ENCODE assay signal across 23 cellular contexts in genomic region chr10:114000461-114000860, GRCh38. TPM values are rescaled to one million over a fixed set of nuclear protein-coding genes. Genes with fewer than 3 reads are reported as not detected.
"Had no signal": no experiment of that assay in that cellular context is flagged by ENCODE, and none has a peak within 500 bp of the region (broad histone marks: within the 10 kb centered on the region; RNA-seq: fewer than 3 reads in every experiment).

No MANE protein-coding gene starts in this region.

- ATAC-seq: activated T-helper 17 cell treated with anti-CD3 and anti-CD28 coated beads, Interleukin-2, amount 50 U/mL, for 72 hours; T-helper 17 cell had no signal

- H3K36me3 Mint-ChIP-seq: activated CD4-positive, alpha-beta memory T cell treated with anti-CD3 and anti-CD28 coated beads for 36 hours had no signal

- H3K4me2 ChIP-seq: PC-9 had no signal

- H3K4me3 ChIP-seq: cardiac muscle cell, PC-9 had no signal

- H3K36me3 ChIP-seq: brain microvascular endothelial cell, cardiac muscle cell had no signal

- DNase-seq: activated B cell treated with CpG ODN at 0.5 μM for 24 hours; activated CD4-positive, alpha-beta memory T cell treated with anti-CD3 and anti-CD28 coated beads for 36 hours; activated CD4-positive, alpha-beta T cell treated with anti-CD3 and anti-CD28 coated beads, Interleukin-2, amount 10 ng/mL, durations not matched to agents 7 days and 5 days; activated CD8-positive, alpha-beta memory T cell treated with anti-CD3 and anti-CD28 coated beads for 24 hours; activated gamma-delta T cell; activated naive CD4-positive, alpha-beta T cell treated with anti-CD3 and anti-CD28 coated beads for 36 hours; activated T-cell treated with anti-CD3 and anti-CD28 coated beads, Interleukin-2, amount 50 U/mL, for 48 hours; brain microvascular endothelial cell; MM.1S; NCI-H1105 treated with DMSO at 0.1 percent for 48 hours; NCI-H1436 treated with DMSO at 0.1 percent for 48 hours; NCI-H187; NCI-H2081; NCI-H510A treated with DMSO at 0.1 percent for 48 hours; NCI-H69; NK-92 treated with Interleukin-12 subunit alpha and Interleukin-12 subunit beta, amount 100 ng/mL, for 24 hours; PC-9; SIG-M5; T-helper 17 cell; T-helper 9 cell had no signal

- H3K4me3 Mint-ChIP-seq: activated B cell treated with CpG ODN at 0.5 μM for 24 hours; activated CD4-positive, alpha-beta memory T cell treated with anti-CD3 and anti-CD28 coated beads for 36 hours; activated CD4-positive, alpha-beta T cell treated with anti-CD3 and anti-CD28 coated beads, Interleukin-2, amount 10 ng/mL, durations not matched to agents 7 days and 5 days; activated naive CD4-positive, alpha-beta T cell treated with anti-CD3 and anti-CD28 coated beads for 36 hours; activated naive CD8-positive, alpha-beta T cell; activated T-helper 17 cell treated with anti-CD3 and anti-CD28 coated beads, Interleukin-2, amount 50 U/mL, for 72 hours had no signal

- H2AFZ ChIP-seq: PC-9 had no signal

- H3K27ac ChIP-seq: brain microvascular endothelial cell, cardiac muscle cell, PC-9 had no signal

- H3K27ac Mint-ChIP-seq: activated B cell treated with CpG ODN at 0.5 μM for 24 hours; activated CD4-positive, alpha-beta memory T cell treated with anti-CD3 and anti-CD28 coated beads for 36 hours; activated CD4-positive, alpha-beta T cell treated with anti-CD3 and anti-CD28 coated beads, Interleukin-2, amount 10 ng/mL, durations not matched to agents 7 days and 5 days; activated naive CD4-positive, alpha-beta T cell treated with anti-CD3 and anti-CD28 coated beads for 36 hours; activated naive CD8-positive, alpha-beta T cell; activated T-helper 17 cell treated with anti-CD3 and anti-CD28 coated beads, Interleukin-2, amount 50 U/mL, for 72 hours; T-helper 17 cell had no signal

- H3K27me3 ChIP-seq: brain microvascular endothelial cell, cardiac muscle cell had no signal

- H3K9me3 Mint-ChIP-seq: activated B cell treated with CpG ODN at 0.5 μM for 24 hours; activated CD4-positive, alpha-beta memory T cell treated with anti-CD3 and anti-CD28 coated beads for 36 hours; activated CD4-positive, alpha-beta T cell treated with anti-CD3 and anti-CD28 coated beads, Interleukin-2, amount 10 ng/mL, durations not matched to agents 7 days and 5 days; activated naive CD4-positive, alpha-beta T cell treated with anti-CD3 and anti-CD28 coated beads for 36 hours; activated T-helper 17 cell treated with anti-CD3 and anti-CD28 coated beads, Interleukin-2, amount 50 U/mL, for 72 hours had no signal

RNA-seq across cellular contexts. Expression of gene ADRB1, which starts 43.2 kb away (rescaled TPM):
- total RNA-seq: activated B cell treated with CpG ODN at 0.5 μM for 24 hours; activated CD4-positive, alpha-beta memory T cell treated with anti-CD3 and anti-CD28 coated beads for 36 hours; activated CD4-positive, alpha-beta T cell treated with anti-CD3 and anti-CD28 coated beads, Interleukin-2, amount 10 ng/mL, durations not matched to agents 7 days and 5 days; activated naive CD4-positive, alpha-beta T cell treated with anti-CD3 and anti-CD28 coated beads for 36 hours; activated T-helper 17 cell treated with anti-CD3 and anti-CD28 coated beads, Interleukin-2, amount 50 U/mL, for 72 hours had no signal
